ENCODE assay signal across 24 cellular contexts in the genomic region with DNA sequence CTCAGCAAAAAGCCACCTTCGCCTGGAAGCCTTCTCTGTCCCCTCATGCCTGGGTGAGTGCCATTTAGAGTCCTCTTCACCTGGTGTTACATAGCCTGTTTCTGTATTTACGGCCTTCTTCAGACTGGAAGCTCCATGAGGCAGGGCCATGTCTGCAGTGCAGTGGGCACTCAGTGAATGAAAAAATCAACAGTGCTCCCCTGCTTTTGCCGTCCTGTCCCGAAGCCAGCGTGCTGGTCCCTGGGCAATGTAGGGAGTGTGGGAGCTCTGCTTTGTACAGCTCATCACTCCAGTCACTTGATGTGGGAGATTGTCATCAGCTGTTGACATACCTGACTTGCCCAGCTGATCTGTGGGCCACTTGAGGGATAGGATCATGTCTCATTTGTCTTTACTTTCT.
DNase-seq lines count a peak whose midpoint lies in the region; ATAC-seq, FAIRE-seq and TF ChIP-seq lines count a peak whose summit lies in the region.
"Had no signal": no experiment of that assay in that cellular context is flagged by ENCODE, and none has a peak within 500 bp of the region (broad histone marks: within the 10 kb centered on the region; RNA-seq: fewer than 3 reads in every experiment).

No MANE protein-coding gene starts in this region.

- H3K79me2 ChIP-seq in GM23338 (replicated peaks; ENCODE audit: insufficient read depth) (no peaks in the 10 kb centered on the region), H1 (ENCODE audit: control insufficient read depth in 1 of 2, insufficient read depth in 2 of 2, low read length in 2 of 2) (no peaks in the 10 kb centered on the region)

- no peaks in the 10 kb centered on the region for H3F3A ChIP-seq in GM23338 (replicated peaks; ENCODE audit: low read depth)

- H3K9me3 Mint-ChIP-seq in GM23338, result peaks cover 16% of the 10 kb centered on the region
- H3K9me3 Mint-ChIP-seq in type B pancreatic cell, result no peaks in the 10 kb centered on the region

- H3K18ac ChIP-seq in H1 (ENCODE audit: extremely low read depth, low read length) (no peak overlapping the region), neuronal stem cell (ENCODE audit: low read length) (no peak overlapping the region)

- no peak overlapping the region for H2BK120ac ChIP-seq in H1 (replicated peaks; ENCODE audit: low read depth, low read length)
- H2BK120ac ChIP-seq in neuronal stem cell (ENCODE audit: low read depth, low read length), result no peak overlapping the region

- no peak overlapping the region for H3K4me3 ChIP-seq in GM23338
- H3K4me3 ChIP-seq in H1 (ENCODE audit: extremely low read depth in 1 of 4, insufficient read depth in 2 of 4, low read depth in 3 of 4, low read length in 4 of 4), result no peak overlapping the region
- peak overlapping the region in 1 of 2 donors; percentile 12 for H3K4me3 ChIP-seq in neuronal stem cell (ENCODE audit: low read length in 2 of 2)
- H3K4me3 ChIP-seq: A549; BLaER1 treated with 17β-estradiol and CSF1 and Interleukin-3, amounts not matched to agents 10 nM and 100 nM; GM12878 had no signal

- no peaks in the 10 kb centered on the region for H3K27me3 Mint-ChIP-seq in GM23338 (ENCODE audit: insufficient read depth, low read depth, poor library complexity)
- no peaks in the 10 kb centered on the region for H3K27me3 Mint-ChIP-seq in type B pancreatic cell

- H2BK5ac ChIP-seq in H1 (ENCODE audit: low read depth, low read length) (no peak overlapping the region), neuronal stem cell (ENCODE audit: low read length) (peak overlapping the region; percentile 20)

- no peak overlapping the region for H3K56ac ChIP-seq in H1 (replicated peaks; ENCODE audit: insufficient read length, low read depth, low read length)

- H3K9ac ChIP-seq in H1 (replicated peaks in 1 of 4; ENCODE audit: extremely low read depth in 1 of 4, low read depth in 3 of 4, low read length in 3 of 4) (no peak overlapping the region), neuronal stem cell (ENCODE audit: low read depth, low read length, poor library complexity) (no peak overlapping the region)
- H3K9ac ChIP-seq: BLaER1 treated with 17β-estradiol and CSF1 and Interleukin-3, amounts not matched to agents 10 nM and 100 nM had no signal

- POLR2A ChIA-PET in H1 (lab: Charles Lee; ENCODE audit: partially characterized antibody), result no interaction called here

- H2AK5ac ChIP-seq in H1 (ENCODE audit: low read depth, low read length) (no peak overlapping the region), neuronal stem cell (ENCODE audit: low read depth, low read length) (no peak overlapping the region)

- H4K20me1 ChIP-seq in GM23338 (replicated peaks; ENCODE audit: insufficient read depth) (no peaks in the 10 kb centered on the region), H1 (replicated peaks in 1 of 2; ENCODE audit: control insufficient read depth in 1 of 2, insufficient read depth in 2 of 2, low read length in 2 of 2) (no peaks in the 10 kb centered on the region)
- H4K20me1 ChIP-seq: BLaER1 treated with 17β-estradiol and CSF1 and Interleukin-3, amounts not matched to agents 10 nM and 100 nM had no signal

- no peak for FAIRE-seq in H1 (lab: Jason Lieb, UNC)
- FAIRE-seq: D721Med, GM12878 had no signal

- DNase-seq in GM23338 (ENCODE audit: low spot score) (no peak), H1 (ENCODE audit: low read depth in 1 of 2, low spot score in 2 of 2) (no peak), neuronal stem cell (ENCODE audit: low spot score) (no peak), type B pancreatic cell (ENCODE audit: extremely low spot score, unreplicated experiment) (peak; percentile 40), NCI-H446 (lab: John Stamatoyannopoulos, UW) (no peak), hypothalamus (lab: John Stamatoyannopoulos, UW) (no peak)
- DNase-seq: 8988T; ACHN; AML-193; BE2C; CD4-positive, alpha-beta T cell; CD8-positive, alpha-beta memory T cell; DMS 273 treated with DMSO at 0.1 percent for 48 hours; DMS79; EL; GDM1; H9 had no signal

- TF ChIP-seq EP300 in H1 (IDR thresholded peaks at IDR 0.05; ENCODE audit: borderline replicate concordance in 1 of 2, low read depth in 2 of 2, low read length in 2 of 2), result no peak

- ATAC-seq in GM23338 (no peak), GM18520 (IDR thresholded peaks at IDR 0.05; ENCODE audit: unreplicated experiment) (no peak)
- ATAC-seq: A549, GM12878, HCT116 had no signal

- H3K4me1 Mint-ChIP-seq in GM23338 (peaks cover 7% of the 10 kb centered on the region; the same call in 1 of the 3 replicates), type B pancreatic cell (ENCODE audit: unreplicated experiment) (no peaks in the 10 kb centered on the region)
- H3K4me1 Mint-ChIP-seq: CD14-positive monocyte; CD8-positive, alpha-beta memory T cell had no signal

- H3K79me1 ChIP-seq in H1 (ENCODE audit: low read depth, low read length) (no peaks in the 10 kb centered on the region), neuronal stem cell (ENCODE audit: low read depth, low read length) (peaks cover 2% of the 10 kb centered on the region)

- CTCF ChIA-PET in H1 (lab: Charles Lee; ENCODE audit: partially characterized antibody), result interaction anchor here (0.6 to 1.3 kb wide), 3 partner anchors 65 to 390 kb away, joined by 3 read pairs; no protein-coding TSS in a partner anchor

- no peaks in the 10 kb centered on the region for H3K36me3 ChIP-seq in GM23338 (ENCODE audit: insufficient read depth)
- no peaks in the 10 kb centered on the region; a peak in 1 of 8 replicates for H3K36me3 ChIP-seq in H1 (ENCODE audit: control insufficient read depth in 2 of 4, insufficient read depth in 4 of 4, low read length in 3 of 4)
- no peaks in the 10 kb centered on the region for H3K36me3 ChIP-seq in neuronal stem cell (replicated peaks in 1 of 2; ENCODE audit: control insufficient read depth in 2 of 2, insufficient read depth in 2 of 2, low read length in 2 of 2)
- H3K36me3 ChIP-seq: BE2C; BLaER1 treated with 17β-estradiol and CSF1 and Interleukin-3, amounts not matched to agents 10 nM and 100 nM had no signal

- no peak overlapping the region for H4K91ac ChIP-seq in H1 (replicated peaks; ENCODE audit: insufficient read length, low read length)
- no peak overlapping the region for H4K91ac ChIP-seq in neuronal stem cell (ENCODE audit: low read depth, low read length, poor library complexity)

- H3K27ac Mint-ChIP-seq in GM23338, result peak overlapping the region; percentile 12; the same call in 1 of the 2 replicates
- no peak overlapping the region for H3K27ac Mint-ChIP-seq in type B pancreatic cell
- H3K27ac Mint-ChIP-seq: CD14-positive monocyte; CD4-positive, alpha-beta T cell; CD8-positive, alpha-beta memory T cell; H9 had no signal

- H3K9me2 ChIP-seq in GM23338 (ENCODE audit: insufficient read depth), result no peaks in the 10 kb centered on the region

- H3K4me1 ChIP-seq in GM23338 (ENCODE audit: insufficient read depth), result no peaks in the 10 kb centered on the region
- no peaks in the 10 kb centered on the region; a peak in 2 of 7 replicates for H3K4me1 ChIP-seq in H1 (replicated peaks in 1 of 4; ENCODE audit: control insufficient read depth in 3 of 4, insufficient read depth in 4 of 4, low read length in 3 of 4)
- H3K4me1 ChIP-seq in neuronal stem cell (ENCODE audit: control insufficient read depth in 2 of 2, insufficient read depth in 1 of 2, low read depth in 1 of 2, low read length in 2 of 2), result peaks cover 0 to 4% of the 10 kb centered on the region in 2 donors
- H3K4me1 ChIP-seq: A549; BE2C; BLaER1 treated with 17β-estradiol and CSF1 and Interleukin-3, amounts not matched to agents 10 nM and 100 nM had no signal

- 90% methylated on average over 5 of the region's 5 CpGs; no CpG with 5 or more reads in 1 of the 2 experiments for WGBS in H1 (ENCODE audit: extremely low coverage in 1 of 2, insufficient coverage in 1 of 2, insufficient read length in 1 of 2, insufficient replicate concordance in 2 of 2, low coverage in 1 of 2, low lambda C conversion rate in 2 of 2, missing lambda C conversion rate in 1 of 2), 2 experiments
- WGBS in neuronal stem cell (ENCODE audit: extremely low coverage in 2 of 2, insufficient read length in 2 of 2, insufficient replicate concordance in 1 of 2), 2 donors, result no CpG with 5 or more reads among the region's 5 CpGs

- no peaks in the 10 kb centered on the region; the same call in 1 of the 2 replicates for H3K23me2 ChIP-seq in H1 (ENCODE audit: low read depth, low read length)

- H3K27me3 ChIP-seq in GM23338 (ENCODE audit: insufficient read depth) (no peaks in the 10 kb centered on the region), H1 (replicated peaks in 1 of 4; ENCODE audit: control insufficient read depth in 3 of 4, extremely low read depth in 1 of 4, insufficient read depth in 3 of 4, low read length in 3 of 4) (no peaks in the 10 kb centered on the region), neuronal stem cell (ENCODE audit: control insufficient read depth in 3 of 3, insufficient read depth in 3 of 3, low read depth in 1 of 3, low read length in 3 of 3) (no peaks in the 10 kb centered on the region)
- H3K27me3 ChIP-seq: BE2C; BLaER1 treated with 17β-estradiol and CSF1 and Interleukin-3, amounts not matched to agents 10 nM and 100 nM had no signal

- no peak overlapping the region for H3K4ac ChIP-seq in H1 (replicated peaks; ENCODE audit: insufficient read length, low read depth, low read length)
- H3K4ac ChIP-seq in neuronal stem cell (ENCODE audit: low read length), result no peak overlapping the region

- no peak overlapping the region for H3K27ac ChIP-seq in GM23338 (ENCODE audit: low read depth)
- H3K27ac ChIP-seq in H1 (ENCODE audit: low read depth, low read length), result no peak overlapping the region
- H3K27ac ChIP-seq in neuronal stem cell (replicated peaks; ENCODE audit: low read length), result no peak overlapping the region
- H3K27ac ChIP-seq: A549; BLaER1 treated with 17β-estradiol and CSF1 and Interleukin-3, amounts not matched to agents 10 nM and 100 nM had no signal

- no peak for TF ChIP-seq CTCF in GM23338 (conservative IDR thresholded peaks at IDR 0.05; ENCODE audit: low read depth in 2 of 2)
- no peak for TF ChIP-seq CTCF in H1 (IDR thresholded peaks at IDR 0.05; ENCODE audit: control extremely low read depth in 1 of 3, insufficient read depth in 1 of 3, low read depth in 1 of 3, low read length in 3 of 3)
- TF ChIP-seq CTCF in type B pancreatic cell (conservative IDR thresholded peaks at IDR 0.05), result no peak

- no peak for TF ChIP-seq POLR2A in H1 (IDR thresholded peaks at IDR 0.05; ENCODE audit: control extremely low read depth in 1 of 2, low read depth in 2 of 2, low read length in 2 of 2)

- no peak for TF ChIP-seq RAD21 in H1 (IDR thresholded peaks at IDR 0.05 in 1 of 2, conservative IDR thresholded peaks at IDR 0.05 in 1 of 2; ENCODE audit: low read depth in 2 of 2, low read length in 2 of 2)

- peaks cover 7 to 9% of the 10 kb centered on the region in 2 experiments; a peak in 3 of 4 replicates for H3K9me3 ChIP-seq in H1 (ENCODE audit: insufficient read depth in 2 of 2, low read depth in 1 of 2, low read length in 1 of 2)
- no peaks in the 10 kb centered on the region for H3K9me3 ChIP-seq in neuronal stem cell (replicated peaks in 1 of 2; ENCODE audit: control insufficient read depth in 2 of 2, insufficient read depth in 1 of 2, low read depth in 1 of 2, low read length in 2 of 2)
- H3K9me3 ChIP-seq: BE2C had no signal

- H3K4me3 Mint-ChIP-seq in GM23338 (no peak overlapping the region), type B pancreatic cell (no peak overlapping the region)
- H3K4me3 Mint-ChIP-seq: CD14-positive monocyte; CD4-positive, alpha-beta T cell; CD8-positive, alpha-beta memory T cell; H9 had no signal

- H2BK15ac ChIP-seq in H1 (ENCODE audit: low read length) (no peak overlapping the region; the same call in 1 of the 2 replicates), neuronal stem cell (ENCODE audit: low read length) (no peak overlapping the region)

- peak overlapping the region; percentile 3; the same call in 1 of the 2 replicates for H2BK20ac ChIP-seq in H1 (ENCODE audit: low read length)

- no peak overlapping the region; the same call in 1 of the 2 replicates for H2BK12ac ChIP-seq in H1 (ENCODE audit: low read depth, low read length)
- H2BK12ac ChIP-seq in neuronal stem cell (ENCODE audit: low read length), result no peak overlapping the region

- H2AFZ ChIP-seq in GM23338 (peak overlapping the region; percentile 52; the same call in 1 of the 2 replicates), H1 (ENCODE audit: low read length) (no peak overlapping the region), neuronal stem cell (ENCODE audit: low read length) (no peak overlapping the region)

- no peak overlapping the region for H4K5ac ChIP-seq in H1 (ENCODE audit: insufficient read length, low read depth, low read length)

- H3K36me3 Mint-ChIP-seq in GM23338 (ENCODE audit: low read depth) (peaks cover 14% of the 10 kb centered on the region), type B pancreatic cell (no peaks in the 10 kb centered on the region)
- H3K36me3 Mint-ChIP-seq: CD14-positive monocyte; CD8-positive, alpha-beta memory T cell had no signal

- H4K8ac ChIP-seq in H1 (ENCODE audit: extremely low read depth, insufficient read depth, low read length) (no peak overlapping the region; the same call in 1 of the 2 replicates), neuronal stem cell (ENCODE audit: low read depth, low read length) (no peak overlapping the region)

- H3K23ac ChIP-seq in H1 (ENCODE audit: insufficient read length) (no peak overlapping the region), neuronal stem cell (ENCODE audit: low read depth, low read length, poor library complexity) (no peak overlapping the region)

- H3K14ac ChIP-seq in H1 (ENCODE audit: insufficient read length) (no peak overlapping the region), neuronal stem cell (ENCODE audit: low read length) (no peak overlapping the region)

- H3K4me2 ChIP-seq in GM23338, result no peak overlapping the region
- no peak overlapping the region for H3K4me2 ChIP-seq in H1 (ENCODE audit: insufficient read depth in 1 of 2, low read depth in 2 of 2, low read length in 2 of 2)
- no peak overlapping the region for H3K4me2 ChIP-seq in neuronal stem cell (ENCODE audit: insufficient read depth, low read length, poor library complexity, severe bottlenecking)
- H3K4me2 ChIP-seq: A549; BLaER1 treated with 17β-estradiol and CSF1 and Interleukin-3, amounts not matched to agents 10 nM and 100 nM had no signal
